17 cellular contexts compared by ENCODE assay signal in genomic region chr17:42512246-42512645, GRCh38. TPM values are rescaled to one million over a fixed set of nuclear protein-coding genes. Genes with fewer than 3 reads are reported as not detected.
A peak's percentile ranks its signal among the peaks of the same experiment; 100 is the strongest.
DNase-seq lines count a peak whose midpoint lies in the region; ATAC-seq and TF ChIP-seq lines count a peak whose summit lies in the region.
"Had no signal": no experiment of that assay in that cellular context is flagged by ENCODE, and none has a peak within 500 bp of the region (broad histone marks: within the 10 kb centered on the region; RNA-seq: fewer than 3 reads in every experiment).

No MANE protein-coding gene starts in this region.

- no peak for TF ChIP-seq CTCF in endothelial cell (IDR thresholded peaks at IDR 0.05; ENCODE audit: unreplicated experiment)
- TF ChIP-seq CTCF in neural progenitor cell (IDR thresholded peaks at IDR 0.05), result no peak
- no peak for TF ChIP-seq CTCF in upper lobe of left lung (IDR thresholded peaks at IDR 0.05)

- TF ChIP-seq EP300 in upper lobe of left lung (IDR thresholded peaks at IDR 0.05), result no peak

- H3K9me3 ChIP-seq in neural progenitor cell (ENCODE audit: low read depth) (no peaks in the 10 kb centered on the region), upper lobe of left lung (no peaks in the 10 kb centered on the region)
- H3K9me3 ChIP-seq: SJSA1 had no signal

- H4K20me1 ChIP-seq in neural progenitor cell (ENCODE audit: low read depth), result no peaks in the 10 kb centered on the region

- peaks cover 3% of the 10 kb centered on the region for H3K4me1 ChIP-seq in neural progenitor cell
- peaks cover 16 to 23% (median 18%) of the 10 kb centered on the region in 4 donors for H3K4me1 ChIP-seq in upper lobe of left lung

- no peak overlapping the region for H3K4me2 ChIP-seq in neural progenitor cell

- ATAC-seq in upper lobe of left lung (ENCODE audit: low FRiP score in 2 of 2), result no peak
- ATAC-seq: activated CD8-positive, alpha-beta memory T cell treated with anti-CD3 and anti-CD28 coated beads, Interleukin-2, amount 10 ng/mL, durations not matched to agents 7 days and 5 days had no signal

- H3K36me3 ChIP-seq in neural progenitor cell (no peaks in the 10 kb centered on the region), upper lobe of left lung (peaks cover 13 to 69% (median 46%) of the 10 kb centered on the region in 4 donors)

- no peak overlapping the region for H3K9ac ChIP-seq in neural progenitor cell

- no peaks in the 10 kb centered on the region for H3F3A ChIP-seq in neural progenitor cell (ENCODE audit: low read depth)

- H3K27ac Mint-ChIP-seq in endothelial cell (ENCODE audit: unreplicated experiment) (peak overlapping the region; percentile 61), neural progenitor cell (peak overlapping the region; percentile 63)
- H3K27ac Mint-ChIP-seq: activated CD8-positive, alpha-beta memory T cell treated with anti-CD3 and anti-CD28 coated beads, Interleukin-2, amount 10 ng/mL, durations not matched to agents 7 days and 5 days; activated naive CD8-positive, alpha-beta T cell treated with anti-CD3 and anti-CD28 coated beads, Interleukin-2, amount 10 ng/mL, durations not matched to agents 7 days and 5 days; CD4-positive, CD25-positive, alpha-beta regulatory T cell; dendritic cell treated with granulocyte-macrophage colony-stimulating factor and Interleukin-4, amounts not matched to agents 40 ng/mL and 50 ng/mL, for 4 days; stimulated activated effector memory CD8-positive, alpha-beta T cell treated with anti-CD3 and anti-CD28 coated beads, Interleukin-12 subunit alpha, Interleukin-12 subunit beta, amount 100 ng/mL, for 72 hours had no signal

- H3K79me2 ChIP-seq in neural progenitor cell (ENCODE audit: low read depth), result no peaks in the 10 kb centered on the region

- no peak overlapping the region for H2AFZ ChIP-seq in neural progenitor cell (replicated peaks)

- H3K27me3 ChIP-seq in neural progenitor cell (no peaks in the 10 kb centered on the region), upper lobe of left lung (no peaks in the 10 kb centered on the region)
- H3K27me3 ChIP-seq: SJSA1 had no signal

- H3K27me3 Mint-ChIP-seq in endothelial cell (ENCODE audit: unreplicated experiment), result peaks cover 4% of the 10 kb centered on the region
- H3K27me3 Mint-ChIP-seq in neural progenitor cell (ENCODE audit: insufficient read depth, low read depth), result peaks cover 1% of the 10 kb centered on the region
- H3K27me3 Mint-ChIP-seq: CD4-positive, CD25-positive, alpha-beta regulatory T cell; dendritic cell treated with granulocyte-macrophage colony-stimulating factor and Interleukin-4, amounts not matched to agents 40 ng/mL and 50 ng/mL, for 4 days had no signal

- H3K4me3 ChIP-seq in neural progenitor cell (no peak overlapping the region), upper lobe of left lung (no peak overlapping the region)
- H3K4me3 ChIP-seq: SJSA1 had no signal

- H3K27ac ChIP-seq in neural progenitor cell (no peak overlapping the region), upper lobe of left lung (peak overlapping the region; percentile 35 to 81 (median 57))
- H3K27ac ChIP-seq: SJSA1 had no signal

- peaks cover 62% of the 10 kb centered on the region for H3K36me3 Mint-ChIP-seq in endothelial cell (ENCODE audit: low read depth, unreplicated experiment)
- H3K36me3 Mint-ChIP-seq in neural progenitor cell, result peaks cover 32% of the 10 kb centered on the region
- H3K36me3 Mint-ChIP-seq: activated CD8-positive, alpha-beta memory T cell treated with anti-CD3 and anti-CD28 coated beads, Interleukin-2, amount 10 ng/mL, durations not matched to agents 7 days and 5 days; activated naive CD8-positive, alpha-beta T cell treated with anti-CD3 and anti-CD28 coated beads, Interleukin-2, amount 10 ng/mL, durations not matched to agents 7 days and 5 days had no signal

- no peak overlapping the region for H3K4me3 Mint-ChIP-seq in endothelial cell (ENCODE audit: unreplicated experiment)
- no peak overlapping the region for H3K4me3 Mint-ChIP-seq in neural progenitor cell
- H3K4me3 Mint-ChIP-seq: activated CD8-positive, alpha-beta memory T cell treated with anti-CD3 and anti-CD28 coated beads, Interleukin-2, amount 10 ng/mL, durations not matched to agents 7 days and 5 days; activated naive CD8-positive, alpha-beta T cell treated with anti-CD3 and anti-CD28 coated beads, Interleukin-2, amount 10 ng/mL, durations not matched to agents 7 days and 5 days; CD4-positive, CD25-positive, alpha-beta regulatory T cell; dendritic cell treated with granulocyte-macrophage colony-stimulating factor and Interleukin-4, amounts not matched to agents 40 ng/mL and 50 ng/mL, for 4 days; stimulated activated effector memory CD8-positive, alpha-beta T cell treated with anti-CD3 and anti-CD28 coated beads, Interleukin-12 subunit alpha, Interleukin-12 subunit beta, amount 100 ng/mL, for 72 hours had no signal

- H3K9me3 Mint-ChIP-seq in endothelial cell (ENCODE audit: unreplicated experiment) (no peaks in the 10 kb centered on the region), neural progenitor cell (no peaks in the 10 kb centered on the region)
- H3K9me3 Mint-ChIP-seq: activated naive CD8-positive, alpha-beta T cell treated with anti-CD3 and anti-CD28 coated beads, Interleukin-2, amount 10 ng/mL, durations not matched to agents 7 days and 5 days; dendritic cell treated with granulocyte-macrophage colony-stimulating factor and Interleukin-4, amounts not matched to agents 40 ng/mL and 50 ng/mL, for 4 days; stimulated activated effector memory CD8-positive, alpha-beta T cell treated with anti-CD3 and anti-CD28 coated beads, Interleukin-12 subunit alpha, Interleukin-12 subunit beta, amount 100 ng/mL, for 72 hours had no signal

- DNase-seq in endothelial cell (ENCODE audit: low spot score) (no peak), neural progenitor cell (ENCODE audit: low spot score) (no peak), upper lobe of left lung (no peak), NOMO-1 (lab: John Stamatoyannopoulos, UW; ENCODE audit: unreplicated experiment in 2 of 2) (no peak), G401 (ENCODE audit: low spot score) (no peak)
- DNase-seq: activated CD8-positive, alpha-beta memory T cell treated with anti-CD3 and anti-CD28 coated beads, Interleukin-2, amount 10 ng/mL, durations not matched to agents 7 days and 5 days; activated naive CD8-positive, alpha-beta T cell treated with anti-CD3 and anti-CD28 coated beads, Interleukin-2, amount 10 ng/mL, durations not matched to agents 7 days and 5 days; CD4-positive, CD25-positive, alpha-beta regulatory T cell; foreskin fibroblast; Karpas-422; left cardiac atrium; NCI-H2029; NCI-H82; stimulated activated CD4-positive, alpha-beta T cell treated with anti-CD3 and anti-CD28 coated beads, Interleukin-1b, Interleukin-23, amount 100 ng/mL, for 48 hours had no signal

- WGBS in upper lobe of left lung, 2 donors, result 90 to 92% methylated on average over 9 of the region's 9 CpGs

- in situ Hi-C loops in G401 (cut with HindIII; ENCODE audit: low sequenced_read_pairs), result no loop called here

- H3K4me1 Mint-ChIP-seq in endothelial cell (ENCODE audit: unreplicated experiment) (peaks cover 28% of the 10 kb centered on the region), neural progenitor cell (peaks cover 24% of the 10 kb centered on the region)
- H3K4me1 Mint-ChIP-seq: activated CD8-positive, alpha-beta memory T cell treated with anti-CD3 and anti-CD28 coated beads, Interleukin-2, amount 10 ng/mL, durations not matched to agents 7 days and 5 days had no signal

- no peak for TF ChIP-seq POLR2A in upper lobe of left lung (IDR thresholded peaks at IDR 0.05)

RNA-seq across cellular contexts. Expression of gene NAGLU, which starts 23.8 kb away (rescaled TPM):
- total RNA-seq in endothelial cell (ENCODE audit: unreplicated experiment), result 24.2 TPM
- 6.2 and 24.7 TPM in 2 replicates for total RNA-seq in neural progenitor cell (ENCODE audit: low replicate concordance)
- total RNA-seq in upper lobe of left lung, result 10 to 100 TPM; 36.7 to 97.4 (median 68.4) TPM
- 49.3 and 83.0 TPM in 2 replicates for total RNA-seq in G401 (2014; rRNA removed; shearing (Covaris generic))

RNA-seq across cellular contexts. Expression of gene HSD17B1, which starts 40.5 kb away (rescaled TPM):
- total RNA-seq in endothelial cell (ENCODE audit: unreplicated experiment) (0.64 TPM), neural progenitor cell (ENCODE audit: low replicate concordance) (2.2 and 2.6 TPM in 2 replicates), upper lobe of left lung (1 to 10 TPM in 5 of 6 donors, not detected in 1; 1.3 to 6.3 (median 1.7) TPM)
- total RNA-seq in G401 (2014; rRNA removed; shearing (Covaris generic)), result 3.5 and 4.4 TPM in 2 replicates

RNA-seq across cellular contexts. Expression of gene COASY, which starts 49.7 kb away (rescaled TPM):
- total RNA-seq in endothelial cell (ENCODE audit: unreplicated experiment), result 66.3 TPM
- total RNA-seq in neural progenitor cell (ENCODE audit: low replicate concordance), result 6.1 and 21.6 TPM in 2 replicates
- total RNA-seq in upper lobe of left lung, result 10 to 100 TPM; 34.7 to 71.1 (median 51.4) TPM
- 11.9 and 19.2 TPM in 2 replicates for total RNA-seq in G401 (2014; rRNA removed; shearing (Covaris generic))

RNA-seq across cellular contexts. Expression of gene ATP6V0A1, which starts 53.6 kb away (rescaled TPM):
- 103 TPM for total RNA-seq in endothelial cell (ENCODE audit: unreplicated experiment)
- 30.9 and 40.4 TPM in 2 replicates for total RNA-seq in neural progenitor cell (ENCODE audit: low replicate concordance)
- 100 to 1,000 TPM in 3 of 6 donors, 10 to 100 TPM in 3; 68.3 to 212 (median 118) TPM for total RNA-seq in upper lobe of left lung
- 54.0 and 112 TPM in 2 replicates for total RNA-seq in G401 (2014; rRNA removed; shearing (Covaris generic))

RNA-seq across cellular contexts. Expression of gene MLX, which starts 54.7 kb away (rescaled TPM):
- total RNA-seq in endothelial cell (ENCODE audit: unreplicated experiment), result 45.9 TPM
- 15.8 and 21.3 TPM in 2 replicates for total RNA-seq in neural progenitor cell (ENCODE audit: low replicate concordance)
- total RNA-seq in upper lobe of left lung, result 100 to 1,000 TPM in 1 of 6 donors, 10 to 100 TPM in 5; 61.8 to 104 (median 83.5) TPM
- 14.1 and 44.7 TPM in 2 replicates for total RNA-seq in G401 (2014; rRNA removed; shearing (Covaris generic))
